Comparison of ENCODE assay signal across 21 cellular contexts in genomic region chr9:121689461-121690157, GRCh38. TPM values are rescaled to one million over a fixed set of nuclear protein-coding genes. Genes with fewer than 3 reads are reported as not detected.
"Had no signal": no experiment of that assay in that cellular context is flagged by ENCODE, and none has a peak within 500 bp of the region (broad histone marks: within the 10 kb centered on the region; RNA-seq: fewer than 3 reads in every experiment).

No MANE protein-coding gene starts in this region.

- H3K27ac Mint-ChIP-seq: activated CD8-positive, alpha-beta T cell treated with anti-CD3 and anti-CD28 coated beads for 36 hours; activated naive CD4-positive, alpha-beta T cell treated with anti-CD3 and anti-CD28 coated beads, Interleukin-2, amount 10 ng/mL, durations not matched to agents 7 days and 5 days; activated naive CD8-positive, alpha-beta T cell treated with anti-CD3 and anti-CD28 coated beads for 36 hours; activated T-cell treated with anti-CD3 and anti-CD28 coated beads, Interleukin-2, amount 50 U/mL, for 72 hours; activated T-helper 2 cell treated with anti-CD3 and anti-CD28 coated beads, Interferon-gamma antibody, Interleukin-2, Interleukin-4, amounts not matched to agents 10 μg/mL and 5 μg/mL and 100 μg/mL, durations not matched to agents 14 hours and 24 hours and 36 hours; T-helper 1 cell treated with Interleukin-12 subunit alpha and Interleukin-12 subunit beta and Interleukin-4 antibody, amounts not matched to agents 30 μg/mL and 1 μg/mL, for 36 hours had no signal

- H3K9me3 ChIP-seq: Peyer's patch had no signal

- ATAC-seq: activated CD4-positive, CD25-positive, alpha-beta regulatory T cell treated with anti-CD3 and anti-CD28 coated beads, Interleukin-2, amount 50 U/mL, for 24 hours; activated CD8-positive, alpha-beta T cell treated with anti-CD3 and anti-CD28 coated beads for 36 hours; activated T-cell treated with anti-CD3 and anti-CD28 coated beads, Interleukin-2, amount 50 U/mL, for 72 hours had no signal

- H3K4me3 Mint-ChIP-seq: activated CD8-positive, alpha-beta T cell treated with anti-CD3 and anti-CD28 coated beads for 36 hours; activated naive CD4-positive, alpha-beta T cell treated with anti-CD3 and anti-CD28 coated beads, Interleukin-2, amount 10 ng/mL, durations not matched to agents 7 days and 5 days; activated naive CD8-positive, alpha-beta T cell treated with anti-CD3 and anti-CD28 coated beads for 36 hours; activated T-cell treated with anti-CD3 and anti-CD28 coated beads, Interleukin-2, amount 50 U/mL, for 72 hours; T-helper 1 cell treated with Interleukin-12 subunit alpha and Interleukin-12 subunit beta and Interleukin-4 antibody, amounts not matched to agents 30 μg/mL and 1 μg/mL, for 36 hours had no signal

- H3K4me3 ChIP-seq: Peyer's patch had no signal

- H3K36me3 ChIP-seq: Peyer's patch had no signal

- H3K27me3 Mint-ChIP-seq: activated CD8-positive, alpha-beta T cell treated with anti-CD3 and anti-CD28 coated beads for 36 hours had no signal

- H3K27me3 ChIP-seq: Peyer's patch had no signal

- H3K4me1 Mint-ChIP-seq: activated naive CD4-positive, alpha-beta T cell treated with anti-CD3 and anti-CD28 coated beads, Interleukin-2, amount 10 ng/mL, durations not matched to agents 7 days and 5 days; activated naive CD8-positive, alpha-beta T cell treated with anti-CD3 and anti-CD28 coated beads for 36 hours had no signal

- H3K27ac ChIP-seq: Peyer's patch, RWPE1 had no signal

- DNase-seq: activated CD4-positive, alpha-beta T cell treated with anti-CD3 and anti-CD28 coated beads for 4 hours; activated CD8-positive, alpha-beta memory T cell treated with anti-CD3 and anti-CD28 coated beads, Interleukin-2, amount 50 U/mL, for 4 hours; activated CD8-positive, alpha-beta T cell treated with anti-CD3 and anti-CD28 coated beads for 36 hours; activated gamma-delta T cell treated with Interleukin-2 at 50 U/mL for 16 hours; activated naive CD4-positive, alpha-beta T cell treated with anti-CD3 and anti-CD28 coated beads, Interleukin-2, amount 10 ng/mL, durations not matched to agents 7 days and 5 days; activated naive CD8-positive, alpha-beta T cell treated with anti-CD3 and anti-CD28 coated beads for 36 hours; activated T-cell treated with anti-CD3 and anti-CD28 coated beads, Interleukin-2, amount 50 U/mL, for 72 hours; KBM-7; NCI-H1092 treated with DMSO at 0.1 percent for 48 hours; NCI-H1436; NCI-H1694 treated with DMSO at 0.1 percent for 48 hours; NCI-H2029 treated with DMSO at 0.1 percent for 48 hours; NCI-H345; NCI-H510A; NCI-H526 treated with DMSO at 0.1 percent for 48 hours; SHP77 treated with DMSO at 0.1 percent for 48 hours had no signal

- H3K9me3 Mint-ChIP-seq: activated CD8-positive, alpha-beta T cell treated with anti-CD3 and anti-CD28 coated beads for 36 hours; activated naive CD4-positive, alpha-beta T cell treated with anti-CD3 and anti-CD28 coated beads, Interleukin-2, amount 10 ng/mL, durations not matched to agents 7 days and 5 days; activated naive CD8-positive, alpha-beta T cell treated with anti-CD3 and anti-CD28 coated beads for 36 hours; activated T-cell treated with anti-CD3 and anti-CD28 coated beads, Interleukin-2, amount 50 U/mL, for 72 hours; activated T-helper 2 cell treated with anti-CD3 and anti-CD28 coated beads, Interferon-gamma antibody, Interleukin-2, Interleukin-4, amounts not matched to agents 10 μg/mL and 5 μg/mL and 100 μg/mL, durations not matched to agents 14 hours and 24 hours and 36 hours; T-helper 1 cell treated with Interleukin-12 subunit alpha and Interleukin-12 subunit beta and Interleukin-4 antibody, amounts not matched to agents 30 μg/mL and 1 μg/mL, for 36 hours had no signal

- H3K36me3 Mint-ChIP-seq: activated naive CD4-positive, alpha-beta T cell treated with anti-CD3 and anti-CD28 coated beads, Interleukin-2, amount 10 ng/mL, durations not matched to agents 7 days and 5 days; activated naive CD8-positive, alpha-beta T cell treated with anti-CD3 and anti-CD28 coated beads for 36 hours had no signal

RNA-seq across cellular contexts. Expression of gene DAB2IP, which starts 38.2 kb away (rescaled TPM):
- total RNA-seq: activated T-helper 2 cell treated with anti-CD3 and anti-CD28 coated beads, Interferon-gamma antibody, Interleukin-2, Interleukin-4, amounts not matched to agents 10 μg/mL and 5 μg/mL and 100 μg/mL, durations not matched to agents 14 hours and 24 hours and 36 hours had no signal
